10 cellular contexts compared by ENCODE assay signal in genomic region chr3:183515968-183516851, GRCh38. TPM values are rescaled to one million over a fixed set of nuclear protein-coding genes. Genes with fewer than 3 reads are reported as not detected.
A peak's percentile ranks its signal among the peaks of the same experiment; 100 is the strongest.
DNase-seq lines count a peak whose midpoint lies in the region; ATAC-seq, FAIRE-seq and TF ChIP-seq lines count a peak whose summit lies in the region.
"Had no signal": no experiment of that assay in that cellular context is flagged by ENCODE, and none has a peak within 500 bp of the region (broad histone marks: within the 10 kb centered on the region; RNA-seq: fewer than 3 reads in every experiment).

No MANE protein-coding gene starts in this region.

- H3K9me3 Mint-ChIP-seq in HFFc6: no peaks in the 10 kb centered on the region

- DNase-seq in activated CD4-positive, CD25-positive, alpha-beta regulatory T cell treated with anti-CD3 and anti-CD28 coated beads, Interleukin-2, amount 50 U/mL, for 16 hours (ENCODE audit: low read depth, low spot score): peak; percentile 30
- DNase-seq in foreskin melanocyte (peak; percentile 31), ureter (ENCODE audit: low spot score) (peak; percentile 57), 8988T (no peak), HTR-8/SVneo (ENCODE audit: insufficient read length, low spot score) (no peak), HFFc6 (no peak)
- DNase-seq: heart left ventricle had no signal

- FAIRE-seq in HTR-8/SVneo (lab: Jason Lieb, UNC): no peak

- no peak overlapping the region for H3K4me3 Mint-ChIP-seq in HFFc6

- no peaks in the 10 kb centered on the region for H3K36me3 Mint-ChIP-seq in HFFc6 (ENCODE audit: low read depth)

- peaks cover 48% of the 10 kb centered on the region for H3K27me3 Mint-ChIP-seq in HFFc6 (ENCODE audit: insufficient read depth)

- TF ChIP-seq CTCF in HFFc6 (IDR thresholded peaks at IDR 0.05): no peak

- H3K4me1 Mint-ChIP-seq in HFFc6 (ENCODE audit: low read depth): peaks cover 11% of the 10 kb centered on the region

- H3K27ac Mint-ChIP-seq in HFFc6: no peak overlapping the region

- ATAC-seq in GM19035 (IDR thresholded peaks at IDR 0.05; ENCODE audit: unreplicated experiment): peak; percentile 80
- ATAC-seq in HG03103 (IDR thresholded peaks at IDR 0.05; ENCODE audit: low read depth, unreplicated experiment): peak; percentile 60

RNA-seq across cellular contexts. Expression of gene KLHL6, which starts 39.3 kb away (rescaled TPM):
- total RNA-seq in ureter: 6.4 TPM
- not detected for total RNA-seq in HFFc6 (2021; fragmentation: NEBNext Ultra II Directional; extraction: Animal tissue kit (Norgen Biotek cat#: 25700))
- total RNA-seq: LHCN-M2 had no signal

Comparison
In these comparisons a context has a peak if more than half of its experiments do, and no peak if none do; other contexts are left out.
1. DNase-seq: peak in activated CD4-positive, CD25-positive, alpha-beta regulatory T cell treated with anti-CD3 and anti-CD28 coated beads, Interleukin-2, amount 50 U/mL, for 16 hours (single experiment), foreskin melanocyte (single experiment) and ureter (single experiment); none in 8988T (single experiment), HTR-8/SVneo (single experiment) and HFFc6 (single experiment).